In genomic region chr19:50383852-50384684, GRCh38 we compare ENCODE assay signal across 8 cellular contexts. TPM values are rescaled to one million over a fixed set of nuclear protein-coding genes. Genes with fewer than 3 reads are reported as not detected.
DNase-seq lines count a peak whose midpoint lies in the region; TF ChIP-seq lines count a peak whose summit lies in the region.

POLD1 (plus strand) TSS chr19:50384347; CDS start chr19:50398852, 14,505 bp downstream.

- DNase-seq in EL (peak; percentile 97), H7 (peak; percentile 100), M059J (ENCODE audit: low read depth) (peak; percentile 95), SHP77 (lab: John Stamatoyannopoulos, UW) (peak; percentile 95 to 98), fibroblast of pulmonary artery (ENCODE audit: low read depth) (peak; percentile 98)
- peak; percentile 99 for DNase-seq in activated effector memory CD4-positive, alpha-beta T cell treated with Interleukin-2 at 50 U/mL for 16 hours

- H3K9me3 Mint-ChIP-seq in nephron = no peaks in the 10 kb centered on the region
- no peaks in the 10 kb centered on the region for H3K9me3 Mint-ChIP-seq in stimulated activated naive CD8-positive, alpha-beta T cell treated with anti-CD3 and anti-CD28 coated beads, Interleukin-15, Interleukin-2, amounts not matched to agents 100 ng/mL and 50 ng/mL, for 24 hours

- H3K27me3 Mint-ChIP-seq in nephron (ENCODE audit: low read depth) = no peaks in the 10 kb centered on the region
- H3K27me3 Mint-ChIP-seq in stimulated activated naive CD8-positive, alpha-beta T cell treated with anti-CD3 and anti-CD28 coated beads, Interleukin-15, Interleukin-2, amounts not matched to agents 100 ng/mL and 50 ng/mL, for 24 hours = no peaks in the 10 kb centered on the region

- H3K27ac Mint-ChIP-seq in nephron = peak within 1 kb of the TSS; percentile 18 to 92 (median 77)
- peak within 1 kb of the TSS; percentile 99 for H3K27ac Mint-ChIP-seq in stimulated activated naive CD8-positive, alpha-beta T cell treated with anti-CD3 and anti-CD28 coated beads, Interleukin-15, Interleukin-2, amounts not matched to agents 100 ng/mL and 50 ng/mL, for 24 hours

- H3K36me3 Mint-ChIP-seq in nephron (ENCODE audit: low read depth) = peaks cover 29% of the 10 kb centered on the region
- peaks cover 57% of the 10 kb centered on the region for H3K36me3 Mint-ChIP-seq in stimulated activated naive CD8-positive, alpha-beta T cell treated with anti-CD3 and anti-CD28 coated beads, Interleukin-15, Interleukin-2, amounts not matched to agents 100 ng/mL and 50 ng/mL, for 24 hours (ENCODE audit: low read depth)

- H3K36me3 ChIP-seq in H7 (replicated peaks; ENCODE audit: control insufficient read depth, insufficient read depth, low read length) = peaks cover 26% of the 10 kb centered on the region

- H3K4me3 ChIP-seq in H7 (ENCODE audit: insufficient read depth, low read depth, low read length) (peak within 1 kb of the TSS; percentile 58), fibroblast of pulmonary artery (replicated peaks; ENCODE audit: low read depth, low read length) (peak within 1 kb of the TSS; percentile 73)

- TF ChIP-seq CTCF in fibroblast of pulmonary artery (IDR thresholded peaks at IDR 0.05; ENCODE audit: low read length, missing control alignments) = no peak
- no peak for TF ChIP-seq CTCF in nephron (IDR thresholded peaks at IDR 0.05; ENCODE audit: unreplicated experiment in 3 of 3)

- H3K27me3 ChIP-seq in H7 (ENCODE audit: control insufficient read depth, insufficient read depth, low read length) = no peaks in the 10 kb centered on the region

- H3K4me1 Mint-ChIP-seq in nephron = peaks cover 26% of the 10 kb centered on the region
- H3K4me1 Mint-ChIP-seq in stimulated activated naive CD8-positive, alpha-beta T cell treated with anti-CD3 and anti-CD28 coated beads, Interleukin-15, Interleukin-2, amounts not matched to agents 100 ng/mL and 50 ng/mL, for 24 hours (ENCODE audit: low read depth) = peaks cover 33% of the 10 kb centered on the region

- peak within 1 kb of the TSS; percentile 89 to 94 (median 90) for H3K4me3 Mint-ChIP-seq in nephron
- H3K4me3 Mint-ChIP-seq in stimulated activated naive CD8-positive, alpha-beta T cell treated with anti-CD3 and anti-CD28 coated beads, Interleukin-15, Interleukin-2, amounts not matched to agents 100 ng/mL and 50 ng/mL, for 24 hours = peak within 1 kb of the TSS; percentile 95

RNA-seq across cellular contexts. Expression of gene POLD1, which starts in this region (rescaled TPM):
- 167 and 185 TPM in 2 replicates for total RNA-seq in H7 (2014; rRNA removed; shearing (Covaris generic))
- total RNA-seq in M059J (2014; rRNA removed; shearing (Covaris generic)) = 22.9 and 50.7 TPM in 2 replicates

Comparison
In these comparisons a context has a peak if more than half of its experiments do, and no peak if none do; other contexts are left out.
1. Peak in every context shown above with its lines: DNase-seq and H3K4me3 ChIP-seq.